In genomic region chr15:25743160-25743908, GRCh38 we compare ENCODE assay signal across 32 cellular contexts.
DNase-seq lines count a peak whose midpoint lies in the region; ATAC-seq and TF ChIP-seq lines count a peak whose summit lies in the region.
"Had no signal": no experiment of that assay in that cellular context is flagged by ENCODE, and none has a peak within 500 bp of the region (broad histone marks: within the 10 kb centered on the region; RNA-seq: fewer than 3 reads in every experiment).

No MANE protein-coding gene starts in this region.

- CTCF ChIA-PET in naive thymus-derived CD4-positive, alpha-beta T cell (lab: Charles Lee): interaction anchor here (0.9 to 1.3 kb wide), 3 partner anchors 11 to 191 kb away, joined by 3 read pairs; no protein-coding TSS in a partner anchor

- H3K36me3 ChIP-seq in adipocyte (ENCODE audit: control insufficient read depth, insufficient read depth, low read length, severe bottlenecking): peaks cover 3% of the 10 kb centered on the region
- no peaks in the 10 kb centered on the region for H3K36me3 ChIP-seq in naive thymus-derived CD4-positive, alpha-beta T cell (ENCODE audit: control insufficient read depth in 2 of 3, insufficient read depth in 3 of 3, low read length in 3 of 3)
- H3K36me3 ChIP-seq: MG63, transverse colon had no signal

- H3K27ac ChIP-seq in naive thymus-derived CD4-positive, alpha-beta T cell (ENCODE audit: low read depth, low read length): no peak overlapping the region
- H3K27ac ChIP-seq: body of pancreas, C4-2B, transverse colon had no signal

- H3K4me3 ChIP-seq in AG10803 (ENCODE audit: low read length) (no peak overlapping the region), adipocyte (ENCODE audit: low read length) (peak overlapping the region; percentile 35), foreskin fibroblast (ENCODE audit: low read depth in 1 of 2, low read length in 2 of 2) (no peak overlapping the region)
- H3K4me3 ChIP-seq in naive thymus-derived CD4-positive, alpha-beta T cell (ENCODE audit: low read length): no peak overlapping the region
- H3K4me3 ChIP-seq: body of pancreas, MG63, transverse colon had no signal

- intact Hi-C loops in naive thymus-derived CD4-positive, alpha-beta T cell (cut with micrococcal nuclease): loop anchor here in 1 of 2 donors (10.0 kb wide), 2 partner anchors 341 to 521 kb away; no protein-coding TSS in a partner anchor

- POLR2A ChIA-PET in naive thymus-derived CD4-positive, alpha-beta T cell (lab: Charles Lee): interaction anchor here (1.0 kb wide), 1 partner anchor 10 kb away, joined by 3 read pairs; no protein-coding TSS in a partner anchor

- H3K27me3 ChIP-seq in adipocyte (replicated peaks; ENCODE audit: control insufficient read depth, insufficient read depth, low read length): no peaks in the 10 kb centered on the region
- no peaks in the 10 kb centered on the region for H3K27me3 ChIP-seq in naive thymus-derived CD4-positive, alpha-beta T cell (ENCODE audit: control insufficient read depth in 2 of 2, insufficient read depth in 2 of 2, low read length in 2 of 2)
- H3K27me3 ChIP-seq: body of pancreas, MG63, transverse colon had no signal

- H3K27me3 Mint-ChIP-seq in neural crest cell (ENCODE audit: low read depth): no peaks in the 10 kb centered on the region
- H3K27me3 Mint-ChIP-seq in naive thymus-derived CD4-positive, alpha-beta T cell: no peaks in the 10 kb centered on the region
- H3K27me3 Mint-ChIP-seq: activated naive CD8-positive, alpha-beta T cell treated with anti-CD3 and anti-CD28 coated beads, Interleukin-2, amount 10 ng/mL, durations not matched to agents 7 days and 5 days; stimulated activated naive CD8-positive, alpha-beta T cell treated with anti-CD3 and anti-CD28 coated beads, Interleukin-15, amount 100 ng/mL, for 72 hours had no signal

- TF ChIP-seq CTCF in AG10803 (conservative IDR thresholded peaks at IDR 0.05; ENCODE audit: low read length): no peak
- no peak for TF ChIP-seq CTCF in neural crest cell (conservative IDR thresholded peaks at IDR 0.05)
- TF ChIP-seq CTCF in foreskin fibroblast (IDR thresholded peaks at IDR 0.05; ENCODE audit: low read depth, low read length): no peak

- DNase-seq in AG10803 (ENCODE audit: low read depth) (peak; percentile 17), adipocyte (ENCODE audit: low read depth) (no peak), fibroblast of peridontal ligament (ENCODE audit: extremely low read depth) (peak; percentile 18), neural crest cell (ENCODE audit: low read depth, low spot score) (no peak), foreskin fibroblast (no peak), NCI-H345 (lab: John Stamatoyannopoulos, UW) (no peak)
- DNase-seq in naive thymus-derived CD4-positive, alpha-beta T cell: no peak
- DNase-seq: activated CD4-positive, alpha-beta T cell treated with anti-CD3 and anti-CD28 coated beads, Interleukin-2, amount 50 U/mL, for 48 hours; activated CD4-positive, CD25-positive, alpha-beta regulatory T cell; activated CD8-positive, alpha-beta memory T cell treated with anti-CD3 and anti-CD28 coated beads, Interleukin-2, amount 50 U/mL, for 4 hours; activated effector memory CD4-positive, alpha-beta T cell treated with anti-CD3 and anti-CD28 coated beads, Interleukin-2, amount 50 U/mL, for 16 hours; activated naive CD8-positive, alpha-beta T cell treated with anti-CD3 and anti-CD28 coated beads, Interleukin-2, amount 10 ng/mL, durations not matched to agents 7 days and 5 days; body of pancreas; Calu3; DND-41; effector CD4-positive, alpha-beta T cell; foreskin melanocyte; KBM-7; left colon; mesenchymal stem cell; MG63; NCI-H2029; NCI-H2227 treated with DMSO at 0.1 percent for 48 hours; NCI-H774; RPMI8226; small intestine; stimulated activated CD4-positive, alpha-beta T cell treated with anti-CD3 and anti-CD28 coated beads, Interleukin-1b, Interleukin-23, amount 100 ng/mL, for 48 hours; stimulated activated CD8-positive, alpha-beta memory T cell treated with anti-CD3 and anti-CD28 coated beads, Interleukin-4, amount 100 ng/mL, for 48 hours; stimulated activated naive CD8-positive, alpha-beta T cell treated with anti-CD3 and anti-CD28 coated beads, Interleukin-15, amount 100 ng/mL, for 72 hours; transverse colon had no signal

- no peak for ATAC-seq in HG03045 (IDR thresholded peaks at IDR 0.05; ENCODE audit: unreplicated experiment)
- ATAC-seq in naive thymus-derived CD4-positive, alpha-beta T cell: no peak
- ATAC-seq: body of pancreas; left colon; stimulated activated naive CD8-positive, alpha-beta T cell treated with anti-CD3 and anti-CD28 coated beads, Interleukin-15, amount 100 ng/mL, for 72 hours had no signal

- peaks cover 14% of the 10 kb centered on the region for H3K4me1 ChIP-seq in adipocyte (ENCODE audit: control insufficient read depth, insufficient read depth, low read length)
- H3K4me1 ChIP-seq in naive thymus-derived CD4-positive, alpha-beta T cell (ENCODE audit: control insufficient read depth in 2 of 2, insufficient read depth in 2 of 2, low read length in 2 of 2): no peaks in the 10 kb centered on the region
- H3K4me1 ChIP-seq: body of pancreas had no signal

- no peak overlapping the region for H3K4me3 Mint-ChIP-seq in neural crest cell
- H3K4me3 Mint-ChIP-seq in naive thymus-derived CD4-positive, alpha-beta T cell: no peak overlapping the region
- H3K4me3 Mint-ChIP-seq: activated naive CD8-positive, alpha-beta T cell treated with anti-CD3 and anti-CD28 coated beads, Interleukin-2, amount 10 ng/mL, durations not matched to agents 7 days and 5 days; stimulated activated naive CD8-positive, alpha-beta T cell treated with anti-CD3 and anti-CD28 coated beads, Interleukin-15, amount 100 ng/mL, for 72 hours had no signal

- H3K9me3 ChIP-seq in adipocyte (ENCODE audit: control insufficient read depth, low read length): no peaks in the 10 kb centered on the region
- H3K9me3 ChIP-seq in naive thymus-derived CD4-positive, alpha-beta T cell (ENCODE audit: control insufficient read depth in 2 of 3, low read length in 3 of 3): no peaks in the 10 kb centered on the region
- H3K9me3 ChIP-seq: body of pancreas, MG63, transverse colon had no signal

- peak overlapping the region; percentile 23 for H3K27ac Mint-ChIP-seq in neural crest cell (ENCODE audit: unreplicated experiment)
- H3K27ac Mint-ChIP-seq in naive thymus-derived CD4-positive, alpha-beta T cell: peak overlapping the region in 3 of 9 donors; percentile 36 to 78 (median 74)
- H3K27ac Mint-ChIP-seq: activated naive CD8-positive, alpha-beta T cell treated with anti-CD3 and anti-CD28 coated beads, Interleukin-2, amount 10 ng/mL, durations not matched to agents 7 days and 5 days had no signal

- H3K4me1 Mint-ChIP-seq in neural crest cell: peaks cover 15% of the 10 kb centered on the region
- peaks cover 15 to 63% (median 45%) of the 10 kb centered on the region in 7 donors for H3K4me1 Mint-ChIP-seq in naive thymus-derived CD4-positive, alpha-beta T cell

- H3K36me3 Mint-ChIP-seq in neural crest cell (ENCODE audit: low read depth): peaks cover 4% of the 10 kb centered on the region
- H3K36me3 Mint-ChIP-seq in naive thymus-derived CD4-positive, alpha-beta T cell: peaks cover 0 to 10% (median 1%) of the 10 kb centered on the region in 5 donors

- H3K9me3 Mint-ChIP-seq in neural crest cell: peaks cover 3% of the 10 kb centered on the region
- no peaks in the 10 kb centered on the region for H3K9me3 Mint-ChIP-seq in naive thymus-derived CD4-positive, alpha-beta T cell
- H3K9me3 Mint-ChIP-seq: activated naive CD8-positive, alpha-beta T cell treated with anti-CD3 and anti-CD28 coated beads, Interleukin-2, amount 10 ng/mL, durations not matched to agents 7 days and 5 days; stimulated activated naive CD8-positive, alpha-beta T cell treated with anti-CD3 and anti-CD28 coated beads, Interleukin-15, amount 100 ng/mL, for 72 hours had no signal

- no peak overlapping the region for H3K9ac ChIP-seq in adipocyte (ENCODE audit: low read length)

Comparison
In these comparisons a context has a peak if more than half of its experiments do, and no peak if none do; other contexts are left out.
1. DNase-seq: peak in AG10803 (single experiment) and fibroblast of peridontal ligament (single experiment); none in adipocyte (single experiment), neural crest cell (single experiment), foreskin fibroblast (0 of 2), naive thymus-derived CD4-positive, alpha-beta T cell (0 of 9) and NCI-H345 (single experiment).